ENCODE assay signal across 18 cellular contexts in the genomic region with DNA sequence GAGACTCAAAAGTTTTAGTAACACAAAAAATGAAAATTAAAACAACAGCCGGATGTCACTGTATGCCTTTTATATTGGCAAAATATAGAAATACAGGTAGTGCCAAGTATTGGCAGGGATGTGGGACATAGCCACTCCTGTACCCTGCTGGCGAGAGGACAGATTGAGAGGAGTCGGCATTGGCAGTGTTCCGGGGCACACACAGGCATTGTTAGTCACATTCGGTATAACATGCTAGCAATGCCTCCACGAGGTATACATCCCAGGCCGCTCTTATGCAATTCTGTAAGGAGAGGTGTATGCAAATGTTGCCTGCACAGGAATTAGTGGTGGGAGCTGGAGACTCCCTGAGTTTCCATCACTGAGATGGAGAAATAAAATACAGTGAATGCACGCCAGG.
A peak's percentile ranks its signal among the peaks of the same experiment; 100 is the strongest.
DNase-seq lines count a peak whose midpoint lies in the region; ATAC-seq lines count a peak whose summit lies in the region.
"Had no signal": no experiment of that assay in that cellular context is flagged by ENCODE, and none has a peak within 500 bp of the region (broad histone marks: within the 10 kb centered on the region; RNA-seq: fewer than 3 reads in every experiment).

No MANE protein-coding gene starts in this region.

- no peaks in the 10 kb centered on the region; the same call in 1 of the 2 replicates for H3K36me3 ChIP-seq in H7 (replicated peaks; ENCODE audit: control insufficient read depth, insufficient read depth, low read length)
- no peaks in the 10 kb centered on the region for H3K36me3 ChIP-seq in esophagus (ENCODE audit: control insufficient read depth in 2 of 2, insufficient read depth in 2 of 2, low read length in 1 of 2)
- H3K36me3 ChIP-seq: BE2C had no signal

- no peaks in the 10 kb centered on the region for H3K9me3 ChIP-seq in esophagus (ENCODE audit: control insufficient read depth in 2 of 2, insufficient read depth in 1 of 2, low read depth in 1 of 2, low read length in 1 of 2)
- H3K9me3 ChIP-seq: BE2C had no signal

- H3K4me1 ChIP-seq in esophagus (ENCODE audit: control insufficient read depth in 2 of 2, insufficient read depth in 2 of 2, low read length in 1 of 2): peaks cover 0 to 18% of the 10 kb centered on the region in 2 donors
- H3K4me1 ChIP-seq: BE2C had no signal

- 57 to 71% methylated on average over 8 of the region's 8 CpGs for WGBS in esophagus, 2 donors

- H3K36me3 Mint-ChIP-seq in activated T-helper 17 cell treated with anti-CD3 and anti-CD28 coated beads, Interleukin-2, amount 50 U/mL, for 72 hours (ENCODE audit: low read depth): no peaks in the 10 kb centered on the region
- no peaks in the 10 kb centered on the region for H3K36me3 Mint-ChIP-seq in activated CD4-positive, alpha-beta memory T cell treated with anti-CD3 and anti-CD28 coated beads, Interleukin-2, amount 10 ng/mL, durations not matched to agents 7 days and 5 days (ENCODE audit: low read depth)

- DNase-seq in H7 (peak; percentile 15), mesenteric fat pad (ENCODE audit: low spot score) (peak; percentile 33)
- no peak for DNase-seq in activated CD4-positive, alpha-beta memory T cell treated with anti-CD3 and anti-CD28 coated beads, Interleukin-2, amount 10 ng/mL, durations not matched to agents 7 days and 5 days
- DNase-seq in activated CD8-positive, alpha-beta memory T cell treated with anti-CD3 and anti-CD28 coated beads, Interleukin-2, amount 50 U/mL, for 48 hours: no peak
- DNase-seq: BE2C; CD4-positive, alpha-beta T cell; DMS53; HCEC 1CT; KG1; NCI-H1048; NCI-H1436 treated with DMSO at 0.1 percent for 48 hours; NCI-H2029 treated with DMSO at 0.1 percent for 48 hours; NCI-H510A; NCI-H774; RPMI8226 had no signal

- no peak for ATAC-seq in activated T-helper 17 cell treated with anti-CD3 and anti-CD28 coated beads, Interleukin-2, amount 50 U/mL, for 72 hours (replicated peaks)
- no peak for ATAC-seq in HG02571 (IDR thresholded peaks at IDR 0.05; ENCODE audit: unreplicated experiment)

- H3K4me3 ChIP-seq in H7 (ENCODE audit: insufficient read depth, low read depth, low read length): no peak overlapping the region
- H3K4me3 ChIP-seq in esophagus (ENCODE audit: low read depth in 1 of 2, low read length in 2 of 2): no peak overlapping the region

- H3K27ac Mint-ChIP-seq in activated T-helper 17 cell treated with anti-CD3 and anti-CD28 coated beads, Interleukin-2, amount 50 U/mL, for 72 hours: peak overlapping the region; percentile 31
- H3K27ac Mint-ChIP-seq in activated CD4-positive, alpha-beta memory T cell treated with anti-CD3 and anti-CD28 coated beads, Interleukin-2, amount 10 ng/mL, durations not matched to agents 7 days and 5 days: no peak overlapping the region
- H3K27ac Mint-ChIP-seq: CD4-positive, alpha-beta T cell had no signal

- peaks cover 30% of the 10 kb centered on the region for H3K4me1 Mint-ChIP-seq in activated T-helper 17 cell treated with anti-CD3 and anti-CD28 coated beads, Interleukin-2, amount 50 U/mL, for 72 hours
- peaks cover 24% of the 10 kb centered on the region for H3K4me1 Mint-ChIP-seq in activated CD4-positive, alpha-beta memory T cell treated with anti-CD3 and anti-CD28 coated beads, Interleukin-2, amount 10 ng/mL, durations not matched to agents 7 days and 5 days

- CTCF ChIA-PET in activated CD4-positive, alpha-beta memory T cell treated with anti-CD3 and anti-CD28 coated beads, Interleukin-2, amount 10 ng/mL, durations not matched to agents 7 days and 5 days (lab: Charles Lee): interaction anchor here (0.9 to 1.1 kb wide), 2 partner anchors 91 to 141 kb away, joined by 3 read pairs; no protein-coding TSS in a partner anchor

- peak overlapping the region; percentile 30 to 89 for H3K27ac ChIP-seq in esophagus (ENCODE audit: low read depth in 2 of 2, low read length in 1 of 2)

- peaks cover 14% of the 10 kb centered on the region for H3K27me3 Mint-ChIP-seq in activated T-helper 17 cell treated with anti-CD3 and anti-CD28 coated beads, Interleukin-2, amount 50 U/mL, for 72 hours
- H3K27me3 Mint-ChIP-seq in activated CD4-positive, alpha-beta memory T cell treated with anti-CD3 and anti-CD28 coated beads, Interleukin-2, amount 10 ng/mL, durations not matched to agents 7 days and 5 days: peaks cover 15% of the 10 kb centered on the region

- H3K9me3 Mint-ChIP-seq in activated T-helper 17 cell treated with anti-CD3 and anti-CD28 coated beads, Interleukin-2, amount 50 U/mL, for 72 hours: no peaks in the 10 kb centered on the region
- no peaks in the 10 kb centered on the region for H3K9me3 Mint-ChIP-seq in activated CD4-positive, alpha-beta memory T cell treated with anti-CD3 and anti-CD28 coated beads, Interleukin-2, amount 10 ng/mL, durations not matched to agents 7 days and 5 days
- H3K9me3 Mint-ChIP-seq: CD4-positive, alpha-beta T cell had no signal

- POLR2A ChIA-PET in activated CD4-positive, alpha-beta memory T cell treated with anti-CD3 and anti-CD28 coated beads, Interleukin-2, amount 10 ng/mL, durations not matched to agents 7 days and 5 days (lab: Charles Lee): no interaction called here

- H3K27me3 ChIP-seq in H7 (ENCODE audit: control insufficient read depth, insufficient read depth, low read length) (no peaks in the 10 kb centered on the region), esophagus (ENCODE audit: control insufficient read depth in 1 of 2, insufficient read depth in 2 of 2, low read length in 2 of 2) (no peaks in the 10 kb centered on the region)
- H3K27me3 ChIP-seq: BE2C had no signal

- peak overlapping the region; percentile 2 for H3K4me3 Mint-ChIP-seq in activated T-helper 17 cell treated with anti-CD3 and anti-CD28 coated beads, Interleukin-2, amount 50 U/mL, for 72 hours
- H3K4me3 Mint-ChIP-seq in activated CD4-positive, alpha-beta memory T cell treated with anti-CD3 and anti-CD28 coated beads, Interleukin-2, amount 10 ng/mL, durations not matched to agents 7 days and 5 days: no peak overlapping the region
- H3K4me3 Mint-ChIP-seq: CD4-positive, alpha-beta T cell had no signal

Comparison
In these comparisons a context has a peak if more than half of its experiments do, and no peak if none do; other contexts are left out.
1. DNase-seq: peak in H7 (single experiment) and mesenteric fat pad (single experiment); none in activated CD4-positive, alpha-beta memory T cell treated with anti-CD3 and anti-CD28 coated beads, Interleukin-2, amount 10 ng/mL, durations not matched to agents 7 days and 5 days (single experiment) and activated CD8-positive, alpha-beta memory T cell treated with anti-CD3 and anti-CD28 coated beads, Interleukin-2, amount 50 U/mL, for 48 hours (single experiment).